15 cellular contexts compared by ENCODE assay signal in genomic region chr6:3268680-3269079, GRCh38. TPM values are rescaled to one million over a fixed set of nuclear protein-coding genes. Genes with fewer than 3 reads are reported as not detected.
A peak's percentile ranks its signal among the peaks of the same experiment; 100 is the strongest.
DNase-seq lines count a peak whose midpoint lies in the region; ATAC-seq and TF ChIP-seq lines count a peak whose summit lies in the region.
"Had no signal": no experiment of that assay in that cellular context is flagged by ENCODE, and none has a peak within 500 bp of the region (broad histone marks: within the 10 kb centered on the region; RNA-seq: fewer than 3 reads in every experiment).

No MANE protein-coding gene starts in this region.

- intact Hi-C loops in activated naive CD4-positive, alpha-beta T cell treated with anti-CD3 and anti-CD28 coated beads for 36 hours (cut with micrococcal nuclease) = no loop called here
- intact Hi-C loops in A673 (cut with micrococcal nuclease; ENCODE audit: unreplicated experiment) = no loop called here
- intact Hi-C loops in spleen (cut with DNase I; ENCODE audit: low total_unique reads) = no loop called here

- CTCF ChIA-PET in activated naive CD4-positive, alpha-beta T cell treated with anti-CD3 and anti-CD28 coated beads for 36 hours (lab: Charles Lee) = no interaction called here
- CTCF ChIA-PET in activated naive CD4-positive, alpha-beta T cell treated with anti-CD3 and anti-CD28 coated beads, Interleukin-2, amount 10 ng/mL, durations not matched to agents 7 days and 5 days (lab: Charles Lee) = interaction anchor here (0.6 kb wide), 1 partner anchor 666 kb away, joined by 4 read pairs; no protein-coding TSS in a partner anchor
- CTCF ChIA-PET in A673 (lab: Charles Lee) (no interaction called here), T-cell (lab: Charles Lee) (no interaction called here)

- WGBS in spleen, 5 donors = 86 to 95% (median 88%) methylated on average over 11 of the region's 11 CpGs

- no peak for ATAC-seq in activated T-helper 17 cell treated with anti-CD3 and anti-CD28 coated beads, Interleukin-2, amount 50 U/mL, for 72 hours (replicated peaks)
- ATAC-seq in T-cell (replicated peaks in 1 of 4) = no peak
- ATAC-seq: HCT116 had no signal

- H3K9me3 ChIP-seq in A673 (ENCODE audit: low read depth, low read length, poor library complexity, severe bottlenecking) (no peaks in the 10 kb centered on the region), spleen (no peaks in the 10 kb centered on the region)
- H3K9me3 ChIP-seq: BLaER1 treated with 17β-estradiol and CSF1 and Interleukin-3, amounts not matched to agents 10 nM and 100 nM had no signal

- H3K27ac Mint-ChIP-seq in activated naive CD4-positive, alpha-beta T cell treated with anti-CD3 and anti-CD28 coated beads for 36 hours = peak overlapping the region; percentile 31
- H3K27ac Mint-ChIP-seq in activated naive CD4-positive, alpha-beta T cell treated with anti-CD3 and anti-CD28 coated beads, Interleukin-2, amount 10 ng/mL, durations not matched to agents 7 days and 5 days = no peak overlapping the region
- H3K27ac Mint-ChIP-seq in activated T-helper 17 cell treated with anti-CD3 and anti-CD28 coated beads, Interleukin-2, amount 50 U/mL, for 72 hours = peak overlapping the region; percentile 36
- H3K27ac Mint-ChIP-seq in T-cell (no peak overlapping the region), osteocyte (ENCODE audit: unreplicated experiment) (no peak overlapping the region)

- no TSS peak for BruUV-seq in A673 (replicated peaks; lab: Mats Ljungman, UMichigan)

- no peaks in the 10 kb centered on the region for H3K9me3 Mint-ChIP-seq in activated naive CD4-positive, alpha-beta T cell treated with anti-CD3 and anti-CD28 coated beads for 36 hours
- H3K9me3 Mint-ChIP-seq in activated naive CD4-positive, alpha-beta T cell treated with anti-CD3 and anti-CD28 coated beads, Interleukin-2, amount 10 ng/mL, durations not matched to agents 7 days and 5 days = no peaks in the 10 kb centered on the region
- H3K9me3 Mint-ChIP-seq in activated T-helper 17 cell treated with anti-CD3 and anti-CD28 coated beads, Interleukin-2, amount 50 U/mL, for 72 hours = no peaks in the 10 kb centered on the region
- H3K9me3 Mint-ChIP-seq in T-cell (no peaks in the 10 kb centered on the region), osteocyte (ENCODE audit: unreplicated experiment) (no peaks in the 10 kb centered on the region)
- H3K9me3 Mint-ChIP-seq: CD4-positive, CD25-positive, alpha-beta regulatory T cell had no signal

- no peak for TF ChIP-seq CTCF in A673 (conservative IDR thresholded peaks at IDR 0.05; ENCODE audit: low read depth, low read length)
- TF ChIP-seq CTCF in spleen (IDR thresholded peaks at IDR 0.05 in 8 of 11, conservative IDR thresholded peaks at IDR 0.05 in 3 of 11) = no peak
- no peak for TF ChIP-seq CTCF in osteocyte (IDR thresholded peaks at IDR 0.05)

- H3K4me3 Mint-ChIP-seq in activated naive CD4-positive, alpha-beta T cell treated with anti-CD3 and anti-CD28 coated beads for 36 hours = no peak overlapping the region
- H3K4me3 Mint-ChIP-seq in activated naive CD4-positive, alpha-beta T cell treated with anti-CD3 and anti-CD28 coated beads, Interleukin-2, amount 10 ng/mL, durations not matched to agents 7 days and 5 days = no peak overlapping the region
- no peak overlapping the region for H3K4me3 Mint-ChIP-seq in activated T-helper 17 cell treated with anti-CD3 and anti-CD28 coated beads, Interleukin-2, amount 50 U/mL, for 72 hours
- H3K4me3 Mint-ChIP-seq in T-cell (no peak overlapping the region), osteocyte (ENCODE audit: unreplicated experiment) (no peak overlapping the region)

- H3K4me3 ChIP-seq in A673 (ENCODE audit: low read depth, low read length, poor library complexity, severe bottlenecking) = no peak overlapping the region
- H3K4me3 ChIP-seq in spleen = no peak overlapping the region
- H3K4me3 ChIP-seq: BLaER1 treated with 17β-estradiol and CSF1 and Interleukin-3, amounts not matched to agents 10 nM and 100 nM had no signal

- peaks cover 33% of the 10 kb centered on the region for H3K4me1 Mint-ChIP-seq in activated naive CD4-positive, alpha-beta T cell treated with anti-CD3 and anti-CD28 coated beads for 36 hours (ENCODE audit: low read depth)
- peaks cover 2% of the 10 kb centered on the region for H3K4me1 Mint-ChIP-seq in activated naive CD4-positive, alpha-beta T cell treated with anti-CD3 and anti-CD28 coated beads, Interleukin-2, amount 10 ng/mL, durations not matched to agents 7 days and 5 days
- H3K4me1 Mint-ChIP-seq in activated T-helper 17 cell treated with anti-CD3 and anti-CD28 coated beads, Interleukin-2, amount 50 U/mL, for 72 hours = peaks cover 13% of the 10 kb centered on the region
- H3K4me1 Mint-ChIP-seq in T-cell (peaks cover 28 to 40% (median 38%) of the 10 kb centered on the region in 3 donors), osteocyte (ENCODE audit: unreplicated experiment) (no peaks in the 10 kb centered on the region)

- no peaks in the 10 kb centered on the region for H3K27me3 Mint-ChIP-seq in activated naive CD4-positive, alpha-beta T cell treated with anti-CD3 and anti-CD28 coated beads for 36 hours (ENCODE audit: low read depth)
- no peaks in the 10 kb centered on the region for H3K27me3 Mint-ChIP-seq in activated naive CD4-positive, alpha-beta T cell treated with anti-CD3 and anti-CD28 coated beads, Interleukin-2, amount 10 ng/mL, durations not matched to agents 7 days and 5 days
- no peaks in the 10 kb centered on the region for H3K27me3 Mint-ChIP-seq in activated T-helper 17 cell treated with anti-CD3 and anti-CD28 coated beads, Interleukin-2, amount 50 U/mL, for 72 hours
- H3K27me3 Mint-ChIP-seq in T-cell (no peaks in the 10 kb centered on the region), osteocyte (ENCODE audit: unreplicated experiment) (no peaks in the 10 kb centered on the region)
- H3K27me3 Mint-ChIP-seq: CD4-positive, CD25-positive, alpha-beta regulatory T cell had no signal

- H3K27me3 ChIP-seq in A673 (replicated peaks; ENCODE audit: insufficient read depth, low read depth, low read length, poor library complexity) (no peaks in the 10 kb centered on the region), spleen (replicated peaks in 1 of 7) (no peaks in the 10 kb centered on the region)
- H3K27me3 ChIP-seq: BLaER1 treated with 17β-estradiol and CSF1 and Interleukin-3, amounts not matched to agents 10 nM and 100 nM had no signal

- TF ChIP-seq POLR2A in spleen (IDR thresholded peaks at IDR 0.05) = no peak

- DNase-seq in activated naive CD4-positive, alpha-beta T cell treated with anti-CD3 and anti-CD28 coated beads for 36 hours = no peak
- DNase-seq in activated naive CD4-positive, alpha-beta T cell treated with anti-CD3 and anti-CD28 coated beads, Interleukin-2, amount 10 ng/mL, durations not matched to agents 7 days and 5 days = no peak
- DNase-seq in A673 (ENCODE audit: low spot score) = no peak
- peak; percentile 49 for DNase-seq in spleen
- no peak for DNase-seq in T-cell
- no peak for DNase-seq in osteocyte (ENCODE audit: extremely low spot score, unreplicated experiment)
- DNase-seq: 8988T; ACHN; CD4-positive, CD25-positive, alpha-beta regulatory T cell; DMS53; GF-D8; IMR-90 had no signal

- peaks cover 39% of the 10 kb centered on the region for H3K36me3 ChIP-seq in A673 (ENCODE audit: insufficient read depth, low read length, poor library complexity, severe bottlenecking)
- H3K36me3 ChIP-seq in spleen = peaks cover 0 to 95% (median 43%) of the 10 kb centered on the region in 6 donors

- H3K27ac ChIP-seq in A673 (ENCODE audit: low read depth, low read length, poor library complexity, severe bottlenecking) = peak overlapping the region; percentile 2
- H3K27ac ChIP-seq in spleen = no peak overlapping the region
- H3K27ac ChIP-seq: BLaER1 treated with 17β-estradiol and CSF1 and Interleukin-3, amounts not matched to agents 10 nM and 100 nM had no signal

- POLR2A ChIA-PET in A673 (lab: Charles Lee; ENCODE audit: low non-redundant PET) (no interaction called here), T-cell (lab: Charles Lee) (interaction anchor here in 1 of 2 donors (0.6 kb wide), 1 partner anchor 9 kb away, joined by 3 read pairs; no protein-coding TSS in a partner anchor)

- peaks cover 24% of the 10 kb centered on the region for H3K36me3 Mint-ChIP-seq in activated naive CD4-positive, alpha-beta T cell treated with anti-CD3 and anti-CD28 coated beads for 36 hours (ENCODE audit: low read depth)
- H3K36me3 Mint-ChIP-seq in activated naive CD4-positive, alpha-beta T cell treated with anti-CD3 and anti-CD28 coated beads, Interleukin-2, amount 10 ng/mL, durations not matched to agents 7 days and 5 days = peaks cover 40% of the 10 kb centered on the region
- peaks cover 77% of the 10 kb centered on the region for H3K36me3 Mint-ChIP-seq in activated T-helper 17 cell treated with anti-CD3 and anti-CD28 coated beads, Interleukin-2, amount 50 U/mL, for 72 hours (ENCODE audit: low read depth)
- H3K36me3 Mint-ChIP-seq in T-cell (peaks cover 41% of the 10 kb centered on the region), osteocyte (ENCODE audit: unreplicated experiment) (peaks cover 46% of the 10 kb centered on the region)

- H3K4me1 ChIP-seq in A673 (ENCODE audit: insufficient read depth, low read length, poor library complexity, severe bottlenecking) = no peaks in the 10 kb centered on the region
- H3K4me1 ChIP-seq in spleen = peaks cover 0 to 20% (median 4%) of the 10 kb centered on the region in 6 donors
- H3K4me1 ChIP-seq: BLaER1 treated with 17β-estradiol and CSF1 and Interleukin-3, amounts not matched to agents 10 nM and 100 nM had no signal

RNA-seq across cellular contexts. Expression of gene PSMG4, which starts 9.9 kb away (rescaled TPM):
- 10 to 100 TPM; 23.9 to 26.2 TPM for total RNA-seq in activated naive CD4-positive, alpha-beta T cell treated with anti-CD3 and anti-CD28 coated beads for 36 hours
- total RNA-seq in A673 (2021) (34.4 and 40.8 TPM in 2 replicates), spleen (10 to 100 TPM; 12.1 to 21.0 (median 17.3) TPM), T-cell (10 to 100 TPM; 18.8 to 42.6 (median 33.6) TPM), osteocyte (20.4 and 22.0 TPM in 2 replicates)
- total RNA-seq in activated T-helper 17 cell treated with anti-CD3 and anti-CD28 coated beads, Interleukin-2, amount 50 U/mL, for 72 hours = 10 to 100 TPM; 17.0 to 24.7 TPM
- polyA plus RNA-seq in spleen = 10 to 100 TPM; 39.0 to 41.6 (median 39.6) TPM

RNA-seq across cellular contexts. Expression of gene TUBB2B, which starts 41.2 kb away (rescaled TPM):
- total RNA-seq in activated naive CD4-positive, alpha-beta T cell treated with anti-CD3 and anti-CD28 coated beads for 36 hours = under 1 TPM in 1 of 2 experiments, not detected in 1; 0.12 TPM
- 144 and 158 TPM in 2 replicates for total RNA-seq in A673 (2021)
- total RNA-seq in activated T-helper 17 cell treated with anti-CD3 and anti-CD28 coated beads, Interleukin-2, amount 50 U/mL, for 72 hours = under 1 TPM in 1 of 2 donors, not detected in 1; 0.35 TPM
- 1 to 10 TPM in 2 of 7 donors, under 1 TPM in 4, not detected in 1; 0.39 to 1.6 (median 0.82) TPM for total RNA-seq in spleen
- 1 to 10 TPM; 1.0 to 2.2 (median 1.3) TPM for polyA plus RNA-seq in spleen
- total RNA-seq in T-cell = 1 to 10 TPM in 2 of 5 donors, under 1 TPM in 2, not detected in 1; 0.46 to 1.2 (median 0.87) TPM
- total RNA-seq in osteocyte = 61.7 and 67.2 TPM in 2 replicates

Comparison
In these comparisons a context has a peak if more than half of its experiments do, and no peak if none do; other contexts are left out.
1. H3K27ac Mint-ChIP-seq: peak in activated naive CD4-positive, alpha-beta T cell treated with anti-CD3 and anti-CD28 coated beads for 36 hours (single experiment) and activated T-helper 17 cell treated with anti-CD3 and anti-CD28 coated beads, Interleukin-2, amount 50 U/mL, for 72 hours (single experiment); none in activated naive CD4-positive, alpha-beta T cell treated with anti-CD3 and anti-CD28 coated beads, Interleukin-2, amount 10 ng/mL, durations not matched to agents 7 days and 5 days (single experiment), T-cell (0 of 2) and osteocyte (single experiment).
2. RNA of gene TUBB2B, which starts 41.2 kb away (total RNA-seq): 144 to 158 TPM in A673 and 61.7 to 67.2 TPM in osteocyte; 0.39 to 1.6 TPM in spleen, 0.46 to 1.2 TPM in T-cell, 0.35 TPM in activated T-helper 17 cell treated with anti-CD3 and anti-CD28 coated beads, Interleukin-2, amount 50 U/mL, for 72 hours and 0.12 TPM in activated naive CD4-positive, alpha-beta T cell treated with anti-CD3 and anti-CD28 coated beads for 36 hours; every median in the first group is over 10 times any median in the second.